14 cellular contexts compared by ENCODE assay signal in the genomic region with DNA sequence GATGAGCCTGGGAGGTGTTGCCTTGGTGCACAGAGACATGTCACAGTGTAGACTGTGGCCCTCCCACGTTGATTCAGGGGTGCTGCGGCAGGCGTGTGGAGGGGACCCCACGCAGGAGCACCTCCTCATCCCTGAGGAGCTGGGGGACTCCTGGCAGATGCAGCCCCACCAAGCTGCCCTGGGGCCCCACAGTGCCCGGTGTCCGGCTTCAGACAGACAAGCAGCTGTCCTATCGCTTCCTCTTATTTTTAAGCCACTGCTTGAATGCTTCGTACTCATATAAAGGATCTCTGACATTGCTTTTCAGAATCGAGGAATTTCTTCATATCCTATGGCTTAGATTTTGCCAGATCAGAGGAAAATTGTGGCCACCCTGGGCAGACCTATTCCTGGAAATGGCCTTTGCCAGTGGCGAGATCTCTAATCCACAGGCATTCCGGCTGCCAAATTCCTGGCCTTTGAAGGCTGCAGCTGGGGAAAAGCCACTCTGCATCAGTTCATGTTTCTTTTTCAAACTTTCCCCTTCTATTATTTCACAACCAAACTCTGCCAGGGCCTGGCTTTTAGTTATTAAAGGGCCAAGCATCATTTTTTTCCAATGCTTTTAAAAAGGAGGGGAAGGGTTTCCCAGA.
A peak's percentile ranks its signal among the peaks of the same experiment; 100 is the strongest.
DNase-seq lines count a peak whose midpoint lies in the region; TF ChIP-seq lines count a peak whose summit lies in the region.
"Had no signal": no experiment of that assay in that cellular context is flagged by ENCODE, and none has a peak within 500 bp of the region (broad histone marks: within the 10 kb centered on the region; RNA-seq: fewer than 3 reads in every experiment).

No MANE protein-coding gene starts in this region.

- 48 to 57% (median 53%) methylated on average over 7 to 11 of the region's 11 CpGs for WGBS in adrenal gland, 4 donors
- 21 to 28% (median 26%) methylated on average over 11 of the region's 11 CpGs for WGBS in ovary, 3 donors

- H3K4me1 ChIP-seq in adrenal gland (replicated peaks in 1 of 2) (no peaks in the 10 kb centered on the region), ovary (ENCODE audit: insufficient read depth) (peaks cover 12% of the 10 kb centered on the region), uterus (no peaks in the 10 kb centered on the region)

- TF ChIP-seq POLR2A in adrenal gland (IDR thresholded peaks at IDR 0.05), result no peak
- no peak for TF ChIP-seq POLR2A in ovary (IDR thresholded peaks at IDR 0.05)
- TF ChIP-seq POLR2A in uterus (IDR thresholded peaks at IDR 0.05), result no peak

- no peak overlapping the region for H3K27ac Mint-ChIP-seq in activated naive CD4-positive, alpha-beta T cell treated with anti-CD3 and anti-CD28 coated beads, Interleukin-2, amount 10 ng/mL, durations not matched to agents 7 days and 5 days
- H3K27ac Mint-ChIP-seq: activated naive CD4-positive, alpha-beta T cell treated with anti-CD3 and anti-CD28 coated beads for 36 hours; CD14-positive monocyte had no signal

- no peaks in the 10 kb centered on the region for H3K27me3 Mint-ChIP-seq in activated naive CD4-positive, alpha-beta T cell treated with anti-CD3 and anti-CD28 coated beads, Interleukin-2, amount 10 ng/mL, durations not matched to agents 7 days and 5 days
- H3K27me3 Mint-ChIP-seq: type B pancreatic cell had no signal

- H3K36me3 ChIP-seq in adrenal gland (replicated peaks in 1 of 2), result no peaks in the 10 kb centered on the region
- H3K36me3 ChIP-seq in ovary, result no peaks in the 10 kb centered on the region
- no peaks in the 10 kb centered on the region for H3K36me3 ChIP-seq in uterus

- H3K36me3 Mint-ChIP-seq in activated naive CD4-positive, alpha-beta T cell treated with anti-CD3 and anti-CD28 coated beads, Interleukin-2, amount 10 ng/mL, durations not matched to agents 7 days and 5 days, result no peaks in the 10 kb centered on the region
- H3K36me3 Mint-ChIP-seq: CD14-positive monocyte, type B pancreatic cell had no signal

- peak overlapping the region in 1 of 5 donors; percentile 34 for H3K27ac ChIP-seq in adrenal gland
- peak overlapping the region in 1 of 2 donors; percentile 54 for H3K27ac ChIP-seq in ovary
- H3K27ac ChIP-seq in uterus, result peak overlapping the region; percentile 47 to 57
- H3K27ac ChIP-seq: SK-N-MC had no signal

- TF ChIP-seq EP300 in ovary (IDR thresholded peaks at IDR 0.05), result no peak

- intact Hi-C loops in adrenal gland (cut with DNase I), result no loop called here
- intact Hi-C loops in ovary (cut with DNase I), result no loop called here
- intact Hi-C loops in uterus (cut with DNase I; ENCODE audit: low total_unique reads), result no loop called here

- no peaks in the 10 kb centered on the region for H3K27me3 ChIP-seq in adrenal gland
- no peaks in the 10 kb centered on the region for H3K27me3 ChIP-seq in ovary
- H3K27me3 ChIP-seq in uterus, result no peaks in the 10 kb centered on the region

- CTCF ChIA-PET in activated naive CD4-positive, alpha-beta T cell treated with anti-CD3 and anti-CD28 coated beads, Interleukin-2, amount 10 ng/mL, durations not matched to agents 7 days and 5 days (lab: Charles Lee), result no interaction called here

- H3K9me3 Mint-ChIP-seq in activated naive CD4-positive, alpha-beta T cell treated with anti-CD3 and anti-CD28 coated beads, Interleukin-2, amount 10 ng/mL, durations not matched to agents 7 days and 5 days, result peaks cover under 1% of the 10 kb centered on the region
- H3K9me3 Mint-ChIP-seq: activated naive CD4-positive, alpha-beta T cell treated with anti-CD3 and anti-CD28 coated beads for 36 hours; central memory CD8-positive, alpha-beta T cell had no signal

- H3K4me3 ChIP-seq in adrenal gland, result no peak overlapping the region
- H3K4me3 ChIP-seq in fibroblast of villous mesenchyme (ENCODE audit: low read depth, low read length), result no peak overlapping the region
- H3K4me3 ChIP-seq in ovary, result no peak overlapping the region
- no peak overlapping the region for H3K4me3 ChIP-seq in uterus
- H3K4me3 ChIP-seq: SK-N-MC had no signal

- no peaks in the 10 kb centered on the region for H3K4me1 Mint-ChIP-seq in activated naive CD4-positive, alpha-beta T cell treated with anti-CD3 and anti-CD28 coated beads, Interleukin-2, amount 10 ng/mL, durations not matched to agents 7 days and 5 days
- H3K4me1 Mint-ChIP-seq: CD14-positive monocyte; central memory CD8-positive, alpha-beta T cell had no signal

- H3K4me3 Mint-ChIP-seq in activated naive CD4-positive, alpha-beta T cell treated with anti-CD3 and anti-CD28 coated beads, Interleukin-2, amount 10 ng/mL, durations not matched to agents 7 days and 5 days, result no peak overlapping the region
- H3K4me3 Mint-ChIP-seq: activated naive CD4-positive, alpha-beta T cell treated with anti-CD3 and anti-CD28 coated beads for 36 hours; CD14-positive monocyte; central memory CD8-positive, alpha-beta T cell; type B pancreatic cell had no signal

- TF ChIP-seq CTCF in adrenal gland (IDR thresholded peaks at IDR 0.05), result no peak
- no peak for TF ChIP-seq CTCF in fibroblast of villous mesenchyme (IDR thresholded peaks at IDR 0.05; ENCODE audit: insufficient read depth, low read depth, low read length)
- TF ChIP-seq CTCF in ovary (IDR thresholded peaks at IDR 0.05), result no peak
- no peak for TF ChIP-seq CTCF in uterus (IDR thresholded peaks at IDR 0.05)

- peak in 4 of 7 donors; percentile 13 to 55 (median 40) for DNase-seq in adrenal gland
- peak; percentile 28 for DNase-seq in fibroblast of villous mesenchyme (ENCODE audit: low read depth)
- peak in 3 of 5 donors; percentile 31 to 63 (median 38) for DNase-seq in ovary
- peak in 1 of 2 donors; percentile 41 for DNase-seq in uterus
- no peak for DNase-seq in HK-2 (ENCODE audit: unreplicated experiment)
- DNase-seq in NCI-H2227 treated with DMSO at 0.1 percent for 48 hours (lab: John Stamatoyannopoulos, UW), result no peak
- no peak for DNase-seq in activated naive CD4-positive, alpha-beta T cell treated with anti-CD3 and anti-CD28 coated beads, Interleukin-2, amount 10 ng/mL, durations not matched to agents 7 days and 5 days
- DNase-seq: activated naive CD4-positive, alpha-beta T cell treated with anti-CD3 and anti-CD28 coated beads for 36 hours; DMS79; NCI-H2171 had no signal

- H3K9me3 ChIP-seq in adrenal gland (replicated peaks in 1 of 3) (no peaks in the 10 kb centered on the region), ovary (no peaks in the 10 kb centered on the region), uterus (no peaks in the 10 kb centered on the region)

Comparison
In these comparisons a context has a peak if more than half of its experiments do, and no peak if none do; other contexts are left out.
1. DNase-seq: peak in adrenal gland (4 of 7), fibroblast of villous mesenchyme (single experiment) and ovary (3 of 5); none in HK-2 (single experiment), NCI-H2227 treated with DMSO at 0.1 percent for 48 hours (single experiment) and activated naive CD4-positive, alpha-beta T cell treated with anti-CD3 and anti-CD28 coated beads, Interleukin-2, amount 10 ng/mL, durations not matched to agents 7 days and 5 days (single experiment).